ENCODE assay signal across 8 cellular contexts in the genomic region with DNA sequence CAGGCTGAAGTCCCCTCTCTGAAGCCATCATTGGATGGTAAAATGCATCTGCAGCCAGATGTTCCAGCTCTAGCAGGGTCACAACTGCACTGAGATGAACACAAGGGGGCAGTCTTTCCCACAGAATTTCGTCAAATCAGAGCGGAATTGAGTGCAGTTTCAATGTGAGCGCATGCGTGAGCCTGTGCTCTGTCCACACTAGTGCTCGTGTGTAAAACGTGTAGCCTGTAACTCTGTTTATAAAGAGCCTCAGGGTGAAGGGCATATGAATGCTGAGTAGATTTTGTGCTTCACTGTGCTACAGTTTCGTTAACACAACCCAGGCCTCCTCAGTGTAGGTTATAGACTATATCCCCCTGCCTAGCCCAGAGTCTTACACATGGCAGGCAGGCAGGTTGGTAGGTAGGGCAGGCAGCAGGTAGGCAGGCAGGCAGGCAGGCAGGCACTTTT.
DNase-seq lines count a peak whose midpoint lies in the region; ATAC-seq and TF ChIP-seq lines count a peak whose summit lies in the region.

No MANE protein-coding gene starts in this region.

- no peaks in the 10 kb centered on the region for H3K36me3 ChIP-seq in psoas muscle (ENCODE audit: insufficient read depth in 1 of 2, low read depth in 1 of 2)

- 4 to 13% (median 6%) methylated on average over 7 of the region's 7 CpGs for WGBS in psoas muscle, 3 donors

- DNase-seq in GF-D8 (lab: John Stamatoyannopoulos, UW) (peak; percentile 21), KBM-7 (peak; percentile 93), SIG-M5 (lab: John Stamatoyannopoulos, UW) (peak; percentile 34), head of caudate nucleus (peak; percentile 27 to 89 (median 72)), psoas muscle (peak in 1 of 2 donors; percentile 54), DMS153 treated with DMSO at 0.1 percent for 48 hours (lab: John Stamatoyannopoulos, UW; ENCODE audit: unreplicated experiment) (no peak)
- DNase-seq in activated naive CD4-positive, alpha-beta T cell treated with Interleukin-2 at 50 U/mL for 16 hours: peak; percentile 75

- peak overlapping the region; percentile 12 for H3K4me3 ChIP-seq in psoas muscle

- TF ChIP-seq CTCF in psoas muscle (IDR thresholded peaks at IDR 0.05): peak; percentile 83

- in situ Hi-C loops in KBM-7 (cut with MboI; ENCODE audit: low pct_unique_long_range_greater_than_20kb, low sequenced_read_pairs): no loop called here

- intact Hi-C loops in head of caudate nucleus (cut with DNase I) (no loop called here), psoas muscle (cut with DNase I) (no loop called here)

- H3K27ac ChIP-seq in psoas muscle: no peak overlapping the region

- no peaks in the 10 kb centered on the region for H3K27me3 ChIP-seq in psoas muscle (ENCODE audit: insufficient read depth in 3 of 3, low read length in 2 of 3)

- no peaks in the 10 kb centered on the region for H3K9me3 ChIP-seq in psoas muscle

- ATAC-seq in GM21825 (IDR thresholded peaks at IDR 0.05; ENCODE audit: unreplicated experiment) (peak; percentile 96), psoas muscle (peak; percentile 89 to 94 (median 93))

- no peaks in the 10 kb centered on the region for H3K4me1 ChIP-seq in psoas muscle
